ENCODE assay signal across 8 cellular contexts in genomic region chr20:62303327-62304226, GRCh38. TPM values are rescaled to one million over a fixed set of nuclear protein-coding genes. Genes with fewer than 3 reads are reported as not detected.
DNase-seq lines count a peak whose midpoint lies in the region; ATAC-seq, FAIRE-seq and TF ChIP-seq lines count a peak whose summit lies in the region.

No MANE protein-coding gene starts in this region.

- H3K4me3 Mint-ChIP-seq in natural killer cell treated with Interleukin-12 subunit alpha and Interleukin-12 subunit beta and Interleukin-15 and Interleukin-18, amount 100 ng/mL, for 72 hours: peak overlapping the region; percentile 98

- peak overlapping the region; percentile 72 to 85 for H3K27ac Mint-ChIP-seq in natural killer cell treated with Interleukin-12 subunit alpha and Interleukin-12 subunit beta and Interleukin-15 and Interleukin-18, amount 100 ng/mL, for 72 hours

- peaks cover 5% of the 10 kb centered on the region for H3K36me3 Mint-ChIP-seq in natural killer cell treated with Interleukin-12 subunit alpha and Interleukin-12 subunit beta and Interleukin-15 and Interleukin-18, amount 100 ng/mL, for 72 hours

- DNase-seq in ELF-1 (ENCODE audit: low read depth, low spot score): peak; percentile 54
- DNase-seq in SW480 (ENCODE audit: low spot score): peak; percentile 61
- DNase-seq in epithelial cell of proximal tubule (ENCODE audit: low read depth): no peak
- peak; percentile 65 for DNase-seq in natural killer cell treated with Interleukin-12 subunit alpha and Interleukin-12 subunit beta and Interleukin-15 and Interleukin-18, amount 100 ng/mL, for 72 hours (ENCODE audit: low spot score)
- no peak for DNase-seq in GM12892 (ENCODE audit: insufficient read length)
- no peak for DNase-seq in T1000 (lab: John Stamatoyannopoulos, UW)
- no peak for DNase-seq in occipital lobe (lab: John Stamatoyannopoulos, UW)

- H3K4me1 Mint-ChIP-seq in natural killer cell treated with Interleukin-12 subunit alpha and Interleukin-12 subunit beta and Interleukin-15 and Interleukin-18, amount 100 ng/mL, for 72 hours (ENCODE audit: low read depth in 2 of 2): peaks cover 20 to 32% of the 10 kb centered on the region in 2 donors

- TF ChIP-seq POLR2A in GM12892 (IDR thresholded peaks at IDR 0.05; ENCODE audit: low read depth, low read length): no peak

- no peaks in the 10 kb centered on the region for H3K27me3 Mint-ChIP-seq in natural killer cell treated with Interleukin-12 subunit alpha and Interleukin-12 subunit beta and Interleukin-15 and Interleukin-18, amount 100 ng/mL, for 72 hours

- H3K9me3 Mint-ChIP-seq in natural killer cell treated with Interleukin-12 subunit alpha and Interleukin-12 subunit beta and Interleukin-15 and Interleukin-18, amount 100 ng/mL, for 72 hours: no peaks in the 10 kb centered on the region

- TF ChIP-seq CTCF in epithelial cell of proximal tubule (conservative IDR thresholded peaks at IDR 0.05; ENCODE audit: low read depth, low read length): no peak

- ATAC-seq in HG02588 (IDR thresholded peaks at IDR 0.05; ENCODE audit: unreplicated experiment): peak; percentile 9
- peak; percentile 0 to 8 for ATAC-seq in natural killer cell treated with Interleukin-12 subunit alpha and Interleukin-12 subunit beta and Interleukin-15 and Interleukin-18, amount 100 ng/mL, for 72 hours

- peak overlapping the region; percentile 90 for H3K4me3 ChIP-seq in epithelial cell of proximal tubule (ENCODE audit: low read depth, low read length)

- no peak for FAIRE-seq in GM12892 (lab: Jason Lieb, UNC)

RNA-seq across cellular contexts. Expression of gene ADRM1, which starts 0.8 kb away (rescaled TPM):
- 227 and 261 TPM in 2 replicates for total RNA-seq in epithelial cell of proximal tubule
- 100 to 1,000 TPM; 171 to 178 TPM for total RNA-seq in natural killer cell treated with Interleukin-12 subunit alpha and Interleukin-12 subunit beta and Interleukin-15 and Interleukin-18, amount 100 ng/mL, for 72 hours
- 32.6 TPM for polyA plus RNA-seq in GM12892 (2012; ENCODE audit: missing spikeins)
- 30.6 TPM for total RNA-seq in occipital lobe

Comparison
In these comparisons a context has a peak if more than half of its experiments do, and no peak if none do; other contexts are left out.
1. DNase-seq: peak in ELF-1 (single experiment), SW480 (single experiment) and natural killer cell treated with Interleukin-12 subunit alpha and Interleukin-12 subunit beta and Interleukin-15 and Interleukin-18, amount 100 ng/mL, for 72 hours (single experiment); none in epithelial cell of proximal tubule (single experiment), GM12892 (single experiment), T1000 (single experiment) and occipital lobe (single experiment).